Comparison of ENCODE assay signal across 17 cellular contexts in the genomic region with DNA sequence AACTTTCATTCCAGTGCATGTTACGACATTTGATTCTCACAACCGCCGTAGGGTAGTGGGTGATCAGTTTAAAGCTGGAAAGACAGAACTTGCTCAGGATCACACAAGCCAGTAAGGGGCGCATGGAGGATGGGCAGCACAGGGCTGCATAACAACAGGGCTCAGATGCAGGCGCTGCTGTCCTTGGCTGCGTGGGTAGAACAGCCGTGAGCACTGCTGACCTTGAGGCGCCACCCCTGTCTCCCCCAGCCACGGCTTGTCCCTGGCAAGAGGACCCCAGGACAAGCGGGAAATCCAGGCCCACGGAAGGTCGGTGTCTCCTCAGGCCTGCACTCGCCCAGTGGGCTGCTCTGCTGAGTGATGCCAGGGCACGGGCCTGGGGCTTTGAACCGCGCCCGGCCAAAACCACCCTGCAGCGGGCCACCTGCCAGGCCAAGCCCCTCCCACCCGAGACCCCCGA.
DNase-seq lines count a peak whose midpoint lies in the region; TF ChIP-seq lines count a peak whose summit lies in the region.
"Had no signal": no experiment of that assay in that cellular context is flagged by ENCODE, and none has a peak within 500 bp of the region (broad histone marks: within the 10 kb centered on the region; RNA-seq: fewer than 3 reads in every experiment).

No MANE protein-coding gene starts in this region.

- H3K4me1 ChIP-seq in HUES6 (ENCODE audit: control insufficient read depth, insufficient read depth, low read length): peaks cover 23% of the 10 kb centered on the region

- H3K27ac ChIP-seq in HUES6 (ENCODE audit: low read depth, low read length): no peak overlapping the region
- H3K27ac ChIP-seq: suprapubic skin had no signal

- peaks cover 5% of the 10 kb centered on the region; the same call in 1 of the 2 replicates for H3K9me3 ChIP-seq in HUES6 (ENCODE audit: control insufficient read depth, insufficient read depth, low read depth, low read length)
- H3K9me3 ChIP-seq: suprapubic skin had no signal

- no peak overlapping the region for H3K9ac ChIP-seq in HUES6 (ENCODE audit: low read length)

- peak overlapping the region; percentile 59 for H3K4me3 ChIP-seq in HUES6 (ENCODE audit: low read depth, low read length)
- H3K4me3 ChIP-seq: K562, suprapubic skin had no signal

- no peak overlapping the region for H3K27ac Mint-ChIP-seq in endothelial cell (ENCODE audit: unreplicated experiment)
- H3K27ac Mint-ChIP-seq: activated naive CD8-positive, alpha-beta T cell treated with anti-CD3 and anti-CD28 coated beads for 36 hours had no signal

- no peak overlapping the region for H3K4me3 Mint-ChIP-seq in endothelial cell (ENCODE audit: unreplicated experiment)
- H3K4me3 Mint-ChIP-seq: activated naive CD8-positive, alpha-beta T cell treated with anti-CD3 and anti-CD28 coated beads for 36 hours had no signal

- no peaks in the 10 kb centered on the region for H3K4me1 Mint-ChIP-seq in endothelial cell (ENCODE audit: unreplicated experiment)
- H3K4me1 Mint-ChIP-seq: activated naive CD8-positive, alpha-beta T cell treated with anti-CD3 and anti-CD28 coated beads for 36 hours had no signal

- no peaks in the 10 kb centered on the region for H3K27me3 ChIP-seq in HUES6 (ENCODE audit: control insufficient read depth, insufficient read depth, low read length)
- H3K27me3 ChIP-seq: suprapubic skin had no signal

- TF ChIP-seq CTCF in endothelial cell (IDR thresholded peaks at IDR 0.05; ENCODE audit: unreplicated experiment): no peak

- no peaks in the 10 kb centered on the region for H3K36me3 ChIP-seq in HUES6 (ENCODE audit: control insufficient read depth, insufficient read depth, low read length)

- peaks cover 9% of the 10 kb centered on the region for H3K27me3 Mint-ChIP-seq in endothelial cell (ENCODE audit: unreplicated experiment)
- H3K27me3 Mint-ChIP-seq: activated naive CD8-positive, alpha-beta T cell treated with anti-CD3 and anti-CD28 coated beads for 36 hours had no signal

- no peaks in the 10 kb centered on the region for H3K36me3 Mint-ChIP-seq in endothelial cell (ENCODE audit: low read depth, unreplicated experiment)

- peak; percentile 38 for DNase-seq in endothelial cell (ENCODE audit: low spot score)
- DNase-seq in left kidney (ENCODE audit: low read depth, low spot score): peak; percentile 62
- DNase-seq in retina: peak; percentile 60
- DNase-seq in GM03348 (ENCODE audit: low spot score): no peak
- DNase-seq in NCI-H748 (lab: John Stamatoyannopoulos, UW; ENCODE audit: unreplicated experiment): no peak
- no peak for DNase-seq in hepatic stellate cell (ENCODE audit: low spot score)
- no peak for DNase-seq in NCI-H2029 (lab: John Stamatoyannopoulos, UW)
- DNase-seq: activated naive CD8-positive, alpha-beta T cell treated with anti-CD3 and anti-CD28 coated beads for 36 hours; activated T-cell treated with anti-CD3 and anti-CD28 coated beads for 4 hours; AML-193; glutamatergic neuron; NCI-H1436; NCI-H524 treated with DMSO at 0.1 percent for 48 hours; stimulated activated CD4-positive, alpha-beta T cell treated with anti-CD3 and anti-CD28 coated beads, Interleukin-15, amount 100 ng/mL, for 24 hours had no signal

- no peaks in the 10 kb centered on the region for H3K9me3 Mint-ChIP-seq in endothelial cell (ENCODE audit: unreplicated experiment)
- H3K9me3 Mint-ChIP-seq: activated naive CD8-positive, alpha-beta T cell treated with anti-CD3 and anti-CD28 coated beads for 36 hours had no signal

Comparison
In these comparisons a context has a peak if more than half of its experiments do, and no peak if none do; other contexts are left out.
1. DNase-seq: peak in endothelial cell (single experiment), left kidney (single experiment) and retina (single experiment); none in GM03348 (single experiment), NCI-H748 (single experiment), hepatic stellate cell (single experiment) and NCI-H2029 (single experiment).